Comparison of ENCODE assay signal across 30 cellular contexts in the genomic region with DNA sequence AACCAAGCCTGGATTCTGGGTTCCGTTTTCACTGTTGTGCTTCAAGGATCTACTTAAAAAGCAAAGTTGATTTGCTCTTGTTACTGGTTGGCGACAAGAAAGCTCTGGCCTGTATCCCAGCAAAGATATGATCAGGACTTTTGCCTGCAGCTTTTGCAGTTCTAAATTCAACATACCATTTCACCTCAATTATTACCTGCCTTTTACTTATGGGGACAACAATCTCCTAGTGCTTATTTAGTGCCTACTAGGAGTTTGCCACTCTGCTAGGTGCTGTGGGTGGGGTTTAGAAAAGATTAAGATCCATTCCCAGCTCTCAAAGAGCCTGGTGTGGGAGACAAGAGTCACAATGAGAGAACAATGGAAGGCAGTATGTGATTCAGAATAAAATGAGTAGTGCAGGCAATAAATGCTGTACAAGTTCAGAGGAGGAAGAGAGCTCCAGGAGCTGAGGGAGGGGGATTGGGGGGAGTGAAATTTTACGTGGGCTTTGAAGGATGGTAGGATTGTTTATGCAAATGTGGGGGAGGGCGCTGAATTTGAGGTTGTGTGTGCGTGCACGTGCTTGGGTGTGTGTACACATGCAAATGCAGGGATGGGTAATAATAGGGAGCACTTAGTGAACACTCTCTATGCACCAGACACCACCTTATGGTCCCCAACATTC. TPM values are rescaled to one million over a fixed set of nuclear protein-coding genes. Genes with fewer than 3 reads are reported as not detected.
DNase-seq lines count a peak whose midpoint lies in the region; ATAC-seq, FAIRE-seq and TF ChIP-seq lines count a peak whose summit lies in the region.
"Had no signal": no experiment of that assay in that cellular context is flagged by ENCODE, and none has a peak within 500 bp of the region (broad histone marks: within the 10 kb centered on the region; RNA-seq: fewer than 3 reads in every experiment).

No MANE protein-coding gene starts in this region.

- H3K4me3 Mint-ChIP-seq in neural crest cell: peak overlapping the region; percentile 2
- no peak overlapping the region for H3K4me3 Mint-ChIP-seq in activated CD4-positive, alpha-beta T cell treated with anti-CD3 and anti-CD28 coated beads for 36 hours
- H3K4me3 Mint-ChIP-seq: activated naive CD8-positive, alpha-beta T cell; effector memory CD8-positive, alpha-beta T cell; stimulated activated naive CD8-positive, alpha-beta T cell treated with anti-CD3 and anti-CD28 coated beads, Interleukin-15, amount 100 ng/mL, for 72 hours had no signal

- H3K27me3 ChIP-seq in pancreas: peaks cover 0 to 11% (median 0%) of the 10 kb centered on the region in 4 donors
- H3K27me3 ChIP-seq: tibial artery had no signal

- WGBS in pancreas, 2 donors: 36 to 45% methylated on average over 6 of the region's 6 CpGs

- H3K27ac Mint-ChIP-seq in neural crest cell (ENCODE audit: unreplicated experiment): peak overlapping the region; percentile 69
- no peak overlapping the region for H3K27ac Mint-ChIP-seq in activated CD4-positive, alpha-beta T cell treated with anti-CD3 and anti-CD28 coated beads for 36 hours
- H3K27ac Mint-ChIP-seq: activated naive CD8-positive, alpha-beta T cell; effector memory CD8-positive, alpha-beta T cell; stimulated activated naive CD8-positive, alpha-beta T cell treated with anti-CD3 and anti-CD28 coated beads, Interleukin-15, amount 100 ng/mL, for 72 hours had no signal

- H3K4me1 Mint-ChIP-seq in neural crest cell: peaks cover 22% of the 10 kb centered on the region
- peaks cover 9% of the 10 kb centered on the region for H3K4me1 Mint-ChIP-seq in activated CD4-positive, alpha-beta T cell treated with anti-CD3 and anti-CD28 coated beads for 36 hours

- peak; percentile 10 for DNase-seq in NCI-H774 (lab: John Stamatoyannopoulos, UW)
- no peak for DNase-seq in neural crest cell (ENCODE audit: low read depth, low spot score)
- DNase-seq in central memory CD4-positive, alpha-beta T cell: no peak
- DNase-seq in pancreas: no peak
- no peak for DNase-seq in H54 (ENCODE audit: insufficient read length, low spot score)
- no peak for DNase-seq in activated CD4-positive, alpha-beta T cell treated with anti-CD3 and anti-CD28 coated beads for 36 hours
- DNase-seq: ACHN; activated CD4-positive, alpha-beta T cell treated with anti-CD3 and anti-CD28 coated beads for 48 hours; activated CD8-positive, alpha-beta memory T cell treated with anti-CD3 and anti-CD28 coated beads for 24 hours; activated effector memory CD4-positive, alpha-beta T cell treated with Interleukin-2 at 50 U/mL for 16 hours; COR-L47; cortex of kidney; effector memory CD8-positive, alpha-beta T cell; foreskin fibroblast; GF-D8; KBM-7; mesendoderm; MV-4-11; NCI-H1694; NCI-H69; retina; stimulated activated CD8-positive, alpha-beta memory T cell treated with anti-CD3 and anti-CD28 coated beads, Interleukin-4, amount 100 ng/mL, for 48 hours; stimulated activated naive CD8-positive, alpha-beta T cell treated with anti-CD3 and anti-CD28 coated beads, Interleukin-15, amount 100 ng/mL, for 72 hours; tibial artery had no signal

- intact Hi-C loops in pancreas (cut with DNase I): no loop called here
- intact Hi-C loops in activated CD4-positive, alpha-beta T cell treated with anti-CD3 and anti-CD28 coated beads for 36 hours (cut with DNase I, micrococcal nuclease): no loop called here

- H3K36me3 ChIP-seq in HEK293 (ENCODE audit: control insufficient read depth in 2 of 2, insufficient read depth in 1 of 2, low read length in 2 of 2) (no peaks in the 10 kb centered on the region), pancreas (no peaks in the 10 kb centered on the region)
- H3K36me3 ChIP-seq: tibial artery had no signal

- CTCF ChIA-PET in HEK293 (lab: Yijun Ruan, JAX): no interaction called here
- CTCF ChIA-PET in activated CD4-positive, alpha-beta T cell treated with anti-CD3 and anti-CD28 coated beads for 36 hours (lab: Charles Lee): interaction anchor here (0.6 kb wide), 1 partner anchor 9 kb away, joined by 3 read pairs; no protein-coding TSS in a partner anchor

- POLR2A ChIA-PET in HEK293 (lab: Yijun Ruan, JAX): no interaction called here
- POLR2A ChIA-PET in activated CD4-positive, alpha-beta T cell treated with anti-CD3 and anti-CD28 coated beads for 36 hours (lab: Charles Lee): no interaction called here

- ATAC-seq in pancreas: no peak
- ATAC-seq in activated CD4-positive, alpha-beta T cell treated with anti-CD3 and anti-CD28 coated beads for 36 hours: no peak
- ATAC-seq: effector memory CD8-positive, alpha-beta T cell; HCT116; stimulated activated naive CD8-positive, alpha-beta T cell treated with anti-CD3 and anti-CD28 coated beads, Interleukin-15, amount 100 ng/mL, for 72 hours had no signal

- no peaks in the 10 kb centered on the region for H3K27me3 Mint-ChIP-seq in neural crest cell (ENCODE audit: low read depth)
- H3K27me3 Mint-ChIP-seq in activated CD4-positive, alpha-beta T cell treated with anti-CD3 and anti-CD28 coated beads for 36 hours: no peaks in the 10 kb centered on the region
- H3K27me3 Mint-ChIP-seq: activated naive CD8-positive, alpha-beta T cell; effector memory CD8-positive, alpha-beta T cell; stimulated activated naive CD8-positive, alpha-beta T cell treated with anti-CD3 and anti-CD28 coated beads, Interleukin-15, amount 100 ng/mL, for 72 hours had no signal

- TF ChIP-seq POLR2A in H54 (IDR thresholded peaks at IDR 0.05; ENCODE audit: low read depth, low read length): no peak

- H3K9me3 ChIP-seq in HEK293 (ENCODE audit: control insufficient read depth, insufficient read depth, low read depth, low read length): no peaks in the 10 kb centered on the region
- no peaks in the 10 kb centered on the region for H3K9me3 ChIP-seq in pancreas
- H3K9me3 ChIP-seq: tibial artery had no signal

- H3K4me3 ChIP-seq in HEK293 (ENCODE audit: low read depth, low read length) (no peak overlapping the region), pancreas (no peak overlapping the region)
- H3K4me3 ChIP-seq: skin epidermis, tibial artery had no signal

- H3K4me1 ChIP-seq in HEK293 (ENCODE audit: control insufficient read depth, insufficient read depth, low read length) (no peaks in the 10 kb centered on the region), pancreas (no peaks in the 10 kb centered on the region)

- peak overlapping the region; percentile 64; the same call in 1 of the 2 replicates for H3K27ac ChIP-seq in C4-2B
- H3K27ac ChIP-seq in HEK293 (ENCODE audit: extremely low read depth, low read depth, low read length): no peak overlapping the region
- no peak overlapping the region for H3K27ac ChIP-seq in pancreas
- H3K27ac ChIP-seq: skin epidermis, tibial artery had no signal

- FAIRE-seq in pancreas (lab: Jason Lieb, UNC) (no peak), H54 (lab: Jason Lieb, UNC) (no peak)
- FAIRE-seq: HTR-8/SVneo had no signal

- no peaks in the 10 kb centered on the region for H3K36me3 Mint-ChIP-seq in neural crest cell (ENCODE audit: low read depth)
- no peaks in the 10 kb centered on the region for H3K36me3 Mint-ChIP-seq in activated CD4-positive, alpha-beta T cell treated with anti-CD3 and anti-CD28 coated beads for 36 hours (ENCODE audit: low read depth)
- H3K36me3 Mint-ChIP-seq: activated naive CD8-positive, alpha-beta T cell had no signal

- TF ChIP-seq CTCF in C4-2B (conservative IDR thresholded peaks at IDR 0.05) (no peak), HEK293 (tag by site-specific recombination; IDR thresholded peaks at IDR 0.05) (no peak), neural crest cell (conservative IDR thresholded peaks at IDR 0.05) (no peak), pancreas (IDR thresholded peaks at IDR 0.05) (no peak)

- peaks cover 2% of the 10 kb centered on the region for H3K9me3 Mint-ChIP-seq in neural crest cell
- H3K9me3 Mint-ChIP-seq in activated CD4-positive, alpha-beta T cell treated with anti-CD3 and anti-CD28 coated beads for 36 hours (ENCODE audit: low read depth): no peaks in the 10 kb centered on the region
- H3K9me3 Mint-ChIP-seq: effector memory CD8-positive, alpha-beta T cell; stimulated activated naive CD8-positive, alpha-beta T cell treated with anti-CD3 and anti-CD28 coated beads, Interleukin-15, amount 100 ng/mL, for 72 hours had no signal

TF ChIP-seq in HEK293, 187 proteins besides CTCF, POLR2A, EP300 and RAD21:
- TF ChIP-seq ZFHX2 (tag by site-specific recombination; conservative IDR thresholded peaks at IDR 0.05): peak; percentile 51
- TF ChIP-seq ZNF169 (tag by site-specific recombination; IDR thresholded peaks at IDR 0.05): no peak
- peak; percentile 81 for TF ChIP-seq EGR2 (tag by site-specific recombination; IDR thresholded peaks at IDR 0.05; ENCODE audit: low read depth)

RNA-seq across cellular contexts. Expression of gene TMEM164, which starts 5.0 kb away (rescaled TPM):
- total RNA-seq in neural crest cell (85.3 and 90.2 TPM in 2 replicates), pancreas (10 to 100 TPM in 5 of 6 donors, 1 to 10 TPM in 1; 8.1 to 21.3 (median 13.0) TPM)
- polyA plus RNA-seq in pancreas: 10 to 100 TPM in 1 of 2 donors, 1 to 10 TPM in 1; 7.3 to 11.1 TPM
- 10 to 100 TPM; 10.5 to 12.2 TPM for total RNA-seq in activated CD4-positive, alpha-beta T cell treated with anti-CD3 and anti-CD28 coated beads for 36 hours
